Comparison of ENCODE assay signal across 19 cellular contexts in genomic region chr3:183468424-183468823, GRCh38. TPM values are rescaled to one million over a fixed set of nuclear protein-coding genes. Genes with fewer than 3 reads are reported as not detected.
DNase-seq lines count a peak whose midpoint lies in the region; ATAC-seq and TF ChIP-seq lines count a peak whose summit lies in the region.
"Had no signal": no experiment of that assay in that cellular context is flagged by ENCODE, and none has a peak within 500 bp of the region (broad histone marks: within the 10 kb centered on the region; RNA-seq: fewer than 3 reads in every experiment).

No MANE protein-coding gene starts in this region.

- no peaks in the 10 kb centered on the region for H3K9me3 ChIP-seq in endocrine pancreas (ENCODE audit: control insufficient read depth, low read length)
- H3K9me3 ChIP-seq in CD8-positive, alpha-beta T cell (ENCODE audit: low read length) = no peaks in the 10 kb centered on the region
- no peaks in the 10 kb centered on the region for H3K9me3 ChIP-seq in gastrocnemius medialis
- H3K9me3 ChIP-seq: thyroid gland had no signal

- POLR2A ChIA-PET in CD8-positive, alpha-beta T cell (lab: Charles Lee) = no interaction called here

- no peak for ATAC-seq in HG03159 (IDR thresholded peaks at IDR 0.05; ENCODE audit: unreplicated experiment)
- no peak for ATAC-seq in CD8-positive, alpha-beta T cell
- ATAC-seq in gastrocnemius medialis = no peak

- H3K36me3 ChIP-seq in endocrine pancreas (ENCODE audit: control insufficient read depth, insufficient read depth, low read length) (no peaks in the 10 kb centered on the region), gastrocnemius medialis (no peaks in the 10 kb centered on the region)
- H3K36me3 ChIP-seq in CD8-positive, alpha-beta T cell (ENCODE audit: insufficient read depth, low read length) = no peaks in the 10 kb centered on the region
- H3K36me3 ChIP-seq: thyroid gland had no signal

- peaks cover 5% of the 10 kb centered on the region for H3K4me1 Mint-ChIP-seq in CD8-positive, alpha-beta T cell (ENCODE audit: low read depth)

- H3K36me3 Mint-ChIP-seq in CD8-positive, alpha-beta T cell = no peaks in the 10 kb centered on the region

- no peak overlapping the region for H3K9ac ChIP-seq in endocrine pancreas (ENCODE audit: control insufficient read depth, insufficient read depth, low read length)

- no peak for TF ChIP-seq POLR2A in gastrocnemius medialis (IDR thresholded peaks at IDR 0.05)

- DNase-seq in NCI-H345 (lab: John Stamatoyannopoulos, UW) = peak; percentile 24
- DNase-seq in NCI-H345 treated with DMSO at 0.1 percent for 48 hours (lab: John Stamatoyannopoulos, UW; ENCODE audit: unreplicated experiment) = no peak
- DNase-seq in Caki2 (ENCODE audit: low read depth) = peak; percentile 14
- peak; percentile 70 for DNase-seq in NCI-H2107 treated with DMSO at 0.1 percent for 48 hours (lab: John Stamatoyannopoulos, UW; ENCODE audit: unreplicated experiment)
- DNase-seq in CD8-positive, alpha-beta T cell = no peak
- DNase-seq in gastrocnemius medialis = no peak
- DNase-seq: ACHN; activated CD4-positive, alpha-beta T cell treated with anti-CD3 and anti-CD28 coated beads for 4 hours; dermis blood vessel endothelial cell; foreskin keratinocyte; GDM1; hypothalamus; islet precursor cell; mammary epithelial cell; NCI-H187 treated with DMSO at 0.1 percent for 48 hours; NCI-H82; thyroid gland had no signal

- no peak overlapping the region for H3K27ac Mint-ChIP-seq in CD8-positive, alpha-beta T cell

- no peak overlapping the region for H3K4me3 Mint-ChIP-seq in CD8-positive, alpha-beta T cell

- H3K27me3 Mint-ChIP-seq in CD8-positive, alpha-beta T cell (ENCODE audit: low read depth) = peaks cover 2% of the 10 kb centered on the region

- CTCF ChIA-PET in CD8-positive, alpha-beta T cell (lab: Charles Lee) = interaction anchor here (1.0 to 7.1 kb wide), 11 partner anchors 11 to 416 kb away, joined by 3 to 83 read pairs (median 5); partner anchors contain the start of genes PARL and YEATS2

- no peak for TF ChIP-seq CTCF in CD8-positive, alpha-beta T cell (IDR thresholded peaks at IDR 0.05)
- no peak for TF ChIP-seq CTCF in gastrocnemius medialis (IDR thresholded peaks at IDR 0.05 in 4 of 5, conservative IDR thresholded peaks at IDR 0.05 in 1 of 5)

- no peaks in the 10 kb centered on the region for H3K9me3 Mint-ChIP-seq in CD8-positive, alpha-beta T cell

- H3K4me3 ChIP-seq in endocrine pancreas (ENCODE audit: control insufficient read depth, insufficient read depth, low read length) (peak overlapping the region; percentile 38), gastrocnemius medialis (no peak overlapping the region)
- H3K4me3 ChIP-seq in CD8-positive, alpha-beta T cell (ENCODE audit: low read depth, low read length) = no peak overlapping the region
- H3K4me3 ChIP-seq: thyroid gland had no signal

- intact Hi-C loops in CD8-positive, alpha-beta T cell (cut with DNase I, micrococcal nuclease) = loop anchor here in 1 of 2 experiments (2.0 kb wide), 2 partner anchors 166 to 416 kb away; partner anchors contain the start of genes KLHL24 and PARL
- intact Hi-C loops in gastrocnemius medialis (cut with DNase I; ENCODE audit: low total_unique reads) = no loop called here

- in situ Hi-C loops in Caki2 (cut with HindIII; ENCODE audit: low pct_unique_long_range_greater_than_20kb, low sequenced_read_pairs) = no loop called here
- in situ Hi-C loops in gastrocnemius medialis (cut with MboI; ENCODE audit: low sequenced_read_pairs in 4 of 4) = loop anchor here (5.0 to 10.0 kb wide), 2 partner anchors 296 to 299 kb away; no protein-coding TSS in a partner anchor

- peaks cover 8% of the 10 kb centered on the region for H3K4me1 ChIP-seq in endocrine pancreas (ENCODE audit: control insufficient read depth, insufficient read depth, low read length)
- peaks cover 3% of the 10 kb centered on the region for H3K4me1 ChIP-seq in CD8-positive, alpha-beta T cell (ENCODE audit: insufficient read depth, low read length)
- H3K4me1 ChIP-seq in gastrocnemius medialis = peaks cover 0 to 9% of the 10 kb centered on the region in 2 donors
- H3K4me1 ChIP-seq: foreskin keratinocyte had no signal

- H3K27me3 ChIP-seq in endocrine pancreas (ENCODE audit: control insufficient read depth, insufficient read depth, low read length) (no peaks in the 10 kb centered on the region), gastrocnemius medialis (no peaks in the 10 kb centered on the region)
- H3K27me3 ChIP-seq in CD8-positive, alpha-beta T cell (ENCODE audit: insufficient read depth, low read length) = no peaks in the 10 kb centered on the region
- H3K27me3 ChIP-seq: thyroid gland had no signal

- no peak overlapping the region for H3K27ac ChIP-seq in CD8-positive, alpha-beta T cell (ENCODE audit: low read depth, low read length)
- no peak overlapping the region for H3K27ac ChIP-seq in gastrocnemius medialis
- H3K27ac ChIP-seq: foreskin keratinocyte, thyroid gland had no signal

RNA-seq across cellular contexts. Expression of gene MCF2L2, which starts 40.0 kb away (rescaled TPM):
- total RNA-seq in Caki2 (2014; rRNA removed; shearing (Covaris generic); ENCODE audit: low replicate concordance) = 0.91 TPM in 1 of 2 replicates, not detected in the other
- 1 to 10 TPM; 5.0 to 5.8 TPM for total RNA-seq in CD8-positive, alpha-beta T cell
- total RNA-seq in gastrocnemius medialis = under 1 TPM; 0.27 to 0.61 (median 0.46) TPM

Comparison
In these comparisons a context has a peak if more than half of its experiments do, and no peak if none do; other contexts are left out.
1. DNase-seq: peak in NCI-H345 (single experiment), Caki2 (single experiment) and NCI-H2107 treated with DMSO at 0.1 percent for 48 hours (single experiment); none in NCI-H345 treated with DMSO at 0.1 percent for 48 hours (single experiment), CD8-positive, alpha-beta T cell (0 of 7) and gastrocnemius medialis (0 of 2).